ENCODE assay signal across 16 cellular contexts in genomic region chr2:182924311-182924710, GRCh38. TPM values are rescaled to one million over a fixed set of nuclear protein-coding genes. Genes with fewer than 3 reads are reported as not detected.
DNase-seq lines count a peak whose midpoint lies in the region; FAIRE-seq and TF ChIP-seq lines count a peak whose summit lies in the region.
"Had no signal": no experiment of that assay in that cellular context is flagged by ENCODE, and none has a peak within 500 bp of the region (broad histone marks: within the 10 kb centered on the region; RNA-seq: fewer than 3 reads in every experiment).

No MANE protein-coding gene starts in this region.

- peaks cover 4% of the 10 kb centered on the region for H3K4me1 ChIP-seq in mammary epithelial cell (ENCODE audit: insufficient read depth, low read length)
- H3K4me1 ChIP-seq: pancreas, testis had no signal

- no peak for TF ChIP-seq CTCF in mammary epithelial cell (conservative IDR thresholded peaks at IDR 0.05 in 1 of 2, IDR thresholded peaks at IDR 0.05 in 1 of 2; ENCODE audit: extremely low read depth in 1 of 2, insufficient read depth in 1 of 2, low read depth in 1 of 2, low read length in 2 of 2)

- CTCF ChIA-PET in mammary epithelial cell (lab: Charles Lee; ENCODE audit: low non-redundant PET), result interaction anchor here (0.6 to 0.8 kb wide), 2 partner anchors 10 to 56 kb away, joined by 3 to 7 read pairs; no protein-coding TSS in a partner anchor

- no peak for TF ChIP-seq POLR2A in erythroblast (IDR thresholded peaks at IDR 0.05; ENCODE audit: low read length)

- H3K4me3 ChIP-seq in mammary epithelial cell (replicated peaks in 1 of 3; ENCODE audit: insufficient read depth in 1 of 3, low read depth in 2 of 3, low read length in 3 of 3), result no peak overlapping the region
- H3K4me3 ChIP-seq in skeletal muscle cell (ENCODE audit: low read depth, low read length), result no peak overlapping the region
- H3K4me3 ChIP-seq: pancreas, testis had no signal

- in situ Hi-C loops in mammary epithelial cell (cut with MboI; ENCODE audit: low sequenced_read_pairs in 2 of 2), result no loop called here

- no peaks in the 10 kb centered on the region for H3K9me3 ChIP-seq in mammary epithelial cell (replicated peaks; ENCODE audit: insufficient read depth, low read length)
- H3K9me3 ChIP-seq: pancreas, testis had no signal

- no peak overlapping the region for H3K9ac ChIP-seq in mammary epithelial cell (ENCODE audit: insufficient read depth, low read length)

- no TSS peak for BruUV-seq in mammary epithelial cell (replicated peaks; lab: Mats Ljungman, UMichigan)

- H3K79me2 ChIP-seq in mammary epithelial cell (ENCODE audit: insufficient read depth, low read length), result no peaks in the 10 kb centered on the region

- no peak overlapping the region for H3K27ac ChIP-seq in mammary epithelial cell (ENCODE audit: insufficient read depth, low read depth, low read length)
- H3K27ac ChIP-seq: pancreas, testis had no signal

- DNase-seq in H4 (ENCODE audit: low spot score), result peak; percentile 23
- peak; percentile 28 for DNase-seq in mammary epithelial cell
- DNase-seq in inferior parietal cortex (ENCODE audit: extremely low spot score), result peak; percentile 63
- DNase-seq in skeletal muscle cell (ENCODE audit: low read depth), result peak; percentile 11
- no peak for DNase-seq in NCI-H510A treated with DMSO at 0.1 percent for 48 hours (lab: John Stamatoyannopoulos, UW)
- DNase-seq in erythroblast (lab: John Stamatoyannopoulos, UW), result no peak
- no peak for DNase-seq in NCI-H526 treated with DMSO at 0.1 percent for 48 hours (lab: John Stamatoyannopoulos, UW)
- no peak for DNase-seq in RCC 7860 (ENCODE audit: low spot score)
- DNase-seq: activated CD4-positive, alpha-beta T cell treated with anti-CD3 and anti-CD28 coated beads for 1 hour; DMS79; NCI-H187 treated with DMSO at 0.1 percent for 48 hours; NCI-H774; pancreas; testis had no signal

- no peaks in the 10 kb centered on the region for H4K20me1 ChIP-seq in mammary epithelial cell (ENCODE audit: insufficient read depth, low read length)

- no peak overlapping the region for H3K4me2 ChIP-seq in mammary epithelial cell (ENCODE audit: insufficient read depth, low read depth, low read length)

- dilution Hi-C loops in mammary epithelial cell (cut with HindIII; ENCODE audit: low sequenced_read_pairs), result no loop called here

- no peak overlapping the region for H2AFZ ChIP-seq in mammary epithelial cell (ENCODE audit: low read depth, low read length)

- no peak for FAIRE-seq in RCC 7860 (lab: Jason Lieb, UNC)

- no peaks in the 10 kb centered on the region for H3K27me3 ChIP-seq in mammary epithelial cell (ENCODE audit: insufficient read depth, low read length)
- H3K27me3 ChIP-seq: pancreas, testis had no signal

- intact Hi-C loops in mammary epithelial cell (cut with micrococcal nuclease), result no loop called here

- peaks cover 19% of the 10 kb centered on the region for H3K36me3 ChIP-seq in mammary epithelial cell (ENCODE audit: insufficient read depth, low read length)

RNA-seq across cellular contexts. Expression of gene FRZB, which starts 57.9 kb away (rescaled TPM):
- 0.08 and 0.10 TPM in 2 replicates for total RNA-seq in H4 (2014; rRNA removed; shearing (Covaris generic))
- under 1 TPM; 0.09 to 0.17 TPM for total RNA-seq in mammary epithelial cell
- polyA plus RNA-seq in mammary epithelial cell, result not detected
- polyA minus RNA-seq in mammary epithelial cell, result not detected
- total RNA-seq: epithelial cell of proximal tubule; T-helper 1 cell treated with Interleukin-12 subunit alpha and Interleukin-12 subunit beta and Interleukin-4 antibody, amounts not matched to agents 30 ng/mL and 1 ng/mL, for 36 hours had no signal

Comparison
In these comparisons a context has a peak if more than half of its experiments do, and no peak if none do; other contexts are left out.
1. DNase-seq: peak in H4 (single experiment), mammary epithelial cell (single experiment), inferior parietal cortex (single experiment) and skeletal muscle cell (single experiment); none in NCI-H510A treated with DMSO at 0.1 percent for 48 hours (single experiment), erythroblast (0 of 2), NCI-H526 treated with DMSO at 0.1 percent for 48 hours (single experiment) and RCC 7860 (single experiment).